19 cellular contexts compared by ENCODE assay signal in the genomic region with DNA sequence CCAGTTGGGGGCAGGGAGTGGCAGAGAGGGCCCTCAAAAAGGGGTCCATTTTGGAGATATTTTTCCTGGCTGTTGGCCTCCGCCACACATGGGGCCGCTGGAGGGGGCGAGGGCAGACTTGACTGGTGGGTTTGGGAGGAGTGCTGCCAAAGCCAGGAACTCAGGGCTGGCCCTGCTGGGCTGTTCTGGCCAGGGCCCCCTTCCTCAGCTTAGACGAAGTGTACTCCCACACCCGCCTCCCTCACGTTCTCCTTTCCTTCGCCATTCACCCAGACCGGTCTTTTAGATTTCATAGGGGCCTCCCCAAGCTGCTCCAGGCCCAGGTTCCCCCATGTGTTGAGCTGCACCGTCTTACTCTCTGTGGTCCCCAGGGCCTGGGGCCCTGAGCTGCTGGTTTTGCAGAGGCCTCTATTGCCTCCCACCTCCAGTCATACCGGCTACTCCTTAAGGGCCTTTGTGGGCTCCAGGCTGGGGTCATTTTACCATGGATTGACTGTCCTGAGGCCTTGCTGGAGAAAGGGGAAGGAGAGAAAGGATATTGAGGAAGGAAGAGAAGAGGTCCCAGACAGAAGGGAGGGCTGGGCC. TPM values are rescaled to one million over a fixed set of nuclear protein-coding genes. Genes with fewer than 3 reads are reported as not detected.
DNase-seq lines count a peak whose midpoint lies in the region; ATAC-seq and TF ChIP-seq lines count a peak whose summit lies in the region.
"Had no signal": no experiment of that assay in that cellular context is flagged by ENCODE, and none has a peak within 500 bp of the region (broad histone marks: within the 10 kb centered on the region; RNA-seq: fewer than 3 reads in every experiment).

No MANE protein-coding gene starts in this region.

- H3K9me3 Mint-ChIP-seq in activated naive CD4-positive, alpha-beta T cell treated with anti-CD3 and anti-CD28 coated beads, Interleukin-2, amount 10 ng/mL, durations not matched to agents 7 days and 5 days = no peaks in the 10 kb centered on the region
- no peaks in the 10 kb centered on the region for H3K9me3 Mint-ChIP-seq in activated naive CD4-positive, alpha-beta T cell treated with anti-CD3 and anti-CD28 coated beads, Interleukin-2, amount 50 U/mL, for 72 hours
- H3K9me3 Mint-ChIP-seq in MCF 10A (ENCODE audit: unreplicated experiment) = no peaks in the 10 kb centered on the region

- no peak overlapping the region for H3K27ac Mint-ChIP-seq in activated naive CD4-positive, alpha-beta T cell treated with anti-CD3 and anti-CD28 coated beads, Interleukin-2, amount 10 ng/mL, durations not matched to agents 7 days and 5 days
- H3K27ac Mint-ChIP-seq in activated naive CD4-positive, alpha-beta T cell treated with anti-CD3 and anti-CD28 coated beads, Interleukin-2, amount 50 U/mL, for 72 hours = no peak overlapping the region
- peak overlapping the region; percentile 91 for H3K27ac Mint-ChIP-seq in MCF 10A (ENCODE audit: low read depth, unreplicated experiment)

- no peak overlapping the region for H3K4me3 Mint-ChIP-seq in activated naive CD4-positive, alpha-beta T cell treated with anti-CD3 and anti-CD28 coated beads, Interleukin-2, amount 10 ng/mL, durations not matched to agents 7 days and 5 days
- H3K4me3 Mint-ChIP-seq in MCF 10A (ENCODE audit: unreplicated experiment) = peak overlapping the region; percentile 91

- H3K27me3 ChIP-seq in lung (ENCODE audit: control insufficient read depth, insufficient read depth) = no peaks in the 10 kb centered on the region
- H3K27me3 ChIP-seq: foreskin keratinocyte had no signal

- intact Hi-C loops in MCF 10A (cut with micrococcal nuclease) = loop anchor here (5.0 kb wide), 1 partner anchor 138 kb away; no protein-coding TSS in a partner anchor

- POLR2A ChIA-PET in MCF 10A (lab: Yijun Ruan, JAX) = interaction anchor here (0.8 to 4.9 kb wide), 11 partner anchors 9 to 114 kb away, joined by 3 to 28 read pairs (median 5); no protein-coding TSS in a partner anchor

- TF ChIP-seq CTCF in MCF 10A (IDR thresholded peaks at IDR 0.05; ENCODE audit: unreplicated experiment) (no peak), lung (IDR thresholded peaks at IDR 0.05; ENCODE audit: control extremely low read depth, extremely low read depth) (no peak)

- H3K27ac ChIP-seq in lung (ENCODE audit: low read depth in 1 of 2, low read length in 1 of 2) (peak overlapping the region in 1 of 2 donors; percentile 70), urinary bladder (ENCODE audit: low read depth) (no peak overlapping the region)

- peak; percentile 8 for DNase-seq in activated naive CD4-positive, alpha-beta T cell treated with anti-CD3 and anti-CD28 coated beads, Interleukin-2, amount 10 ng/mL, durations not matched to agents 7 days and 5 days
- DNase-seq in activated naive CD4-positive, alpha-beta T cell treated with anti-CD3 and anti-CD28 coated beads, Interleukin-2, amount 50 U/mL, for 72 hours (ENCODE audit: low spot score in 2 of 2) = no peak
- DNase-seq in MCF 10A (ENCODE audit: unreplicated experiment) (no peak), lung (ENCODE audit: low spot score) (no peak), SKM-1 treated with dmso at 0.1 percent for 144 hours (lab: John Stamatoyannopoulos, UW; ENCODE audit: unreplicated experiment) (no peak)
- DNase-seq: activated CD8-positive, alpha-beta memory T cell treated with anti-CD3 and anti-CD28 coated beads, Interleukin-2, amount 50 U/mL, for 48 hours; activated naive CD4-positive, alpha-beta T cell treated with anti-CD3 and anti-CD28 coated beads, Interleukin-2, amount 50 U/mL, for 16 hours; caudate nucleus; effector memory CD4-positive, alpha-beta T cell; foreskin keratinocyte; NCI-H1930; nucleus accumbens; stimulated activated naive CD4-positive, alpha-beta T cell treated with Interleukin-2 at 50 U/mL for 16 hours; T-helper 1 cell had no signal

- H3K36me3 Mint-ChIP-seq in activated naive CD4-positive, alpha-beta T cell treated with anti-CD3 and anti-CD28 coated beads, Interleukin-2, amount 10 ng/mL, durations not matched to agents 7 days and 5 days = no peaks in the 10 kb centered on the region
- H3K36me3 Mint-ChIP-seq in activated naive CD4-positive, alpha-beta T cell treated with anti-CD3 and anti-CD28 coated beads, Interleukin-2, amount 50 U/mL, for 72 hours = no peaks in the 10 kb centered on the region
- H3K36me3 Mint-ChIP-seq in MCF 10A (ENCODE audit: insufficient read depth, unreplicated experiment) = peaks cover 51% of the 10 kb centered on the region

- H3K27me3 Mint-ChIP-seq in activated naive CD4-positive, alpha-beta T cell treated with anti-CD3 and anti-CD28 coated beads, Interleukin-2, amount 10 ng/mL, durations not matched to agents 7 days and 5 days = peaks cover 91% of the 10 kb centered on the region
- H3K27me3 Mint-ChIP-seq in MCF 10A (ENCODE audit: insufficient read depth, unreplicated experiment) = no peaks in the 10 kb centered on the region

- BruUV-seq in MCF 10A (replicated peaks; lab: Mats Ljungman, UMichigan) = no TSS peak

- no peaks in the 10 kb centered on the region for H3K36me3 ChIP-seq in lung (ENCODE audit: control insufficient read depth in 2 of 2, insufficient read depth in 2 of 2, low read length in 2 of 2)
- no peaks in the 10 kb centered on the region for H3K36me3 ChIP-seq in urinary bladder (ENCODE audit: insufficient read depth)

- WGBS in lung, 2 donors = 72 to 81% methylated on average over 10 of the region's 10 CpGs
- 80% methylated on average over 10 of the region's 10 CpGs for WGBS in urinary bladder

- no peaks in the 10 kb centered on the region for H3K9me3 ChIP-seq in lung (ENCODE audit: control insufficient read depth in 2 of 2, insufficient read depth in 1 of 2, low read length in 1 of 2)

- H3K4me1 ChIP-seq in lung (ENCODE audit: control insufficient read depth in 2 of 2, insufficient read depth in 2 of 2, low read length in 2 of 2) (peaks cover 0 to 11% of the 10 kb centered on the region in 2 donors), urinary bladder (ENCODE audit: insufficient read depth) (no peaks in the 10 kb centered on the region)

- H3K4me1 Mint-ChIP-seq in activated naive CD4-positive, alpha-beta T cell treated with anti-CD3 and anti-CD28 coated beads, Interleukin-2, amount 10 ng/mL, durations not matched to agents 7 days and 5 days = no peaks in the 10 kb centered on the region
- H3K4me1 Mint-ChIP-seq in MCF 10A (ENCODE audit: insufficient read depth, unreplicated experiment) = peaks cover 76% of the 10 kb centered on the region

- no peak for ATAC-seq in activated naive CD4-positive, alpha-beta T cell treated with anti-CD3 and anti-CD28 coated beads, Interleukin-2, amount 50 U/mL, for 72 hours
- ATAC-seq in lung (ENCODE audit: insufficient read depth, low FRiP score) (no peak), GM19463 (IDR thresholded peaks at IDR 0.05; ENCODE audit: unreplicated experiment) (no peak), GM21717 (IDR thresholded peaks at IDR 0.05; ENCODE audit: unreplicated experiment) (no peak)
- ATAC-seq: activated CD4-positive, CD25-positive, alpha-beta regulatory T cell treated with anti-CD3 and anti-CD28 coated beads, Interleukin-2, amount 50 U/mL, for 24 hours; foreskin keratinocyte had no signal

- H3K4me3 ChIP-seq in lung (peak overlapping the region; percentile 44), urinary bladder (ENCODE audit: low read depth, low read length) (peak overlapping the region; percentile 14)

- CTCF ChIA-PET in activated naive CD4-positive, alpha-beta T cell treated with anti-CD3 and anti-CD28 coated beads, Interleukin-2, amount 10 ng/mL, durations not matched to agents 7 days and 5 days (lab: Charles Lee) = no interaction called here
- CTCF ChIA-PET in MCF 10A (lab: Yijun Ruan, JAX) = interaction anchor here (0.7 to 8.0 kb wide), 5 partner anchors 11 to 50 kb away, joined by 3 to 70 read pairs (median 4); no protein-coding TSS in a partner anchor

RNA-seq across cellular contexts. Expression of gene KRT7, which starts 1.3 kb away (rescaled TPM):
- 1 to 10 TPM in 1 of 2 donors, under 1 TPM in 1; 0.36 to 8.0 TPM for total RNA-seq in activated naive CD4-positive, alpha-beta T cell treated with anti-CD3 and anti-CD28 coated beads, Interleukin-2, amount 50 U/mL, for 72 hours
- total RNA-seq in MCF 10A (2022) (2,379 and 3,360 TPM in 2 replicates), lung (1,000 to 10,000 TPM in 1 of 2 donors, 10 to 100 TPM in 1; 33.6 to 1,411 TPM), urinary bladder (147 TPM)
- polyA plus RNA-seq in lung (1,000 to 10,000 TPM; 1,201 to 1,415 TPM), urinary bladder (158 TPM)
- total RNA-seq: mononuclear cell had no signal

RNA-seq across cellular contexts. Expression of gene KRT86, which starts 40.1 kb away (rescaled TPM):
- total RNA-seq in activated naive CD4-positive, alpha-beta T cell treated with anti-CD3 and anti-CD28 coated beads, Interleukin-2, amount 50 U/mL, for 72 hours = under 1 TPM in 1 of 2 donors, not detected in 1; 0.37 TPM
- total RNA-seq in MCF 10A (2022) = 37.8 and 45.1 TPM in 2 replicates
- 1 to 10 TPM in 1 of 2 donors, not detected in 1; 1.1 TPM for total RNA-seq in lung
- under 1 TPM; 0.11 to 0.31 TPM for polyA plus RNA-seq in lung
- not detected for total RNA-seq in urinary bladder
- polyA plus RNA-seq in urinary bladder = 0.15 TPM

RNA-seq across cellular contexts. Expression of gene KRT80, which starts 42.5 kb away (rescaled TPM):
- not detected for total RNA-seq in activated naive CD4-positive, alpha-beta T cell treated with anti-CD3 and anti-CD28 coated beads, Interleukin-2, amount 50 U/mL, for 72 hours
- total RNA-seq in MCF 10A (2022) (27.4 and 52.3 TPM in 2 replicates), lung (10 to 100 TPM in 1 of 2 donors, 1 to 10 TPM in 1; 1.8 to 15.5 TPM), urinary bladder (1.7 TPM)
- polyA plus RNA-seq in lung (1 to 10 TPM; 7.2 to 9.9 TPM), urinary bladder (3.0 TPM)
- total RNA-seq: mononuclear cell had no signal

RNA-seq across cellular contexts. Expression of gene KRT81, which starts 57.0 kb away (rescaled TPM):
- total RNA-seq in activated naive CD4-positive, alpha-beta T cell treated with anti-CD3 and anti-CD28 coated beads, Interleukin-2, amount 50 U/mL, for 72 hours = not detected
- 2,023 and 2,244 TPM in 2 replicates for total RNA-seq in MCF 10A (2022)
- under 1 TPM; 0.20 to 0.61 TPM for total RNA-seq in lung
- under 1 TPM; 0.02 to 0.26 TPM for polyA plus RNA-seq in lung
- total RNA-seq in urinary bladder = not detected
- not detected for polyA plus RNA-seq in urinary bladder
- total RNA-seq: foreskin keratinocyte, mononuclear cell had no signal

Comparison
In these comparisons a context has a peak if more than half of its experiments do, and no peak if none do; other contexts are left out.
1. RNA of gene KRT86, which starts 40.1 kb away (total RNA-seq): 37.8 to 45.1 TPM in MCF 10A; 1.1 TPM in lung, 0.37 TPM in activated naive CD4-positive, alpha-beta T cell treated with anti-CD3 and anti-CD28 coated beads, Interleukin-2, amount 50 U/mL, for 72 hours and not detected in urinary bladder (single experiment); every median in the first group is over 10 times any median in the second.